In genomic region chr12:93740721-93741120, GRCh38 we compare ENCODE assay signal across 9 cellular contexts.
DNase-seq lines count a peak whose midpoint lies in the region; ATAC-seq and TF ChIP-seq lines count a peak whose summit lies in the region.
"Had no signal": no experiment of that assay in that cellular context is flagged by ENCODE, and none has a peak within 500 bp of the region (broad histone marks: within the 10 kb centered on the region; RNA-seq: fewer than 3 reads in every experiment).

No MANE protein-coding gene starts in this region.

- no peaks in the 10 kb centered on the region for H3K79me2 ChIP-seq in H9 (ENCODE audit: insufficient read depth, low read length)

- ATAC-seq in foreskin keratinocyte, result no peak
- ATAC-seq in GM19351 (IDR thresholded peaks at IDR 0.05; ENCODE audit: unreplicated experiment), result no peak

- H3K27ac ChIP-seq in H9 (ENCODE audit: insufficient read length, low read depth, low read length) (peak overlapping the region; percentile 75), skeletal muscle tissue (ENCODE audit: low read depth, low read length) (peak overlapping the region; percentile 79), foreskin keratinocyte (no peak overlapping the region)

- H3K4ac ChIP-seq in H9 (ENCODE audit: low read depth, low read length), result no peak overlapping the region

- no peaks in the 10 kb centered on the region for H3K27me3 ChIP-seq in H9 (ENCODE audit: insufficient read depth, low read length)
- H3K27me3 ChIP-seq in skeletal muscle tissue (ENCODE audit: control insufficient read depth in 3 of 3, insufficient read depth in 3 of 3, low read length in 3 of 3), result no peaks in the 10 kb centered on the region
- no peaks in the 10 kb centered on the region for H3K27me3 ChIP-seq in foreskin keratinocyte

- DNase-seq in H9 (no peak), OCI-M1 (lab: John Stamatoyannopoulos, UW) (peak; percentile 73), fibroblast of mammary gland (ENCODE audit: low read depth) (peak; percentile 58), NCI-H1930 (lab: John Stamatoyannopoulos, UW) (no peak), foreskin keratinocyte (no peak), NCI-H2196 treated with DMSO at 0.1 percent for 48 hours (lab: John Stamatoyannopoulos, UW; ENCODE audit: unreplicated experiment) (no peak)
- DNase-seq: NCI-H1694 had no signal

- peak overlapping the region; percentile 39 for H3T11ph ChIP-seq in H9 (ENCODE audit: low read length)

- H4K8ac ChIP-seq in H9 (replicated peaks; ENCODE audit: insufficient read length, low read depth, low read length), result no peak overlapping the region

- no peak overlapping the region for H3K23ac ChIP-seq in H9 (ENCODE audit: insufficient read length, low read depth, low read length)

- H2BK12ac ChIP-seq in H9 (ENCODE audit: insufficient read length, low read depth, low read length), result no peak overlapping the region

- no peak overlapping the region for H3K56ac ChIP-seq in H9 (ENCODE audit: insufficient read length, low read depth, low read length)

- no peaks in the 10 kb centered on the region for H3K36me3 Mint-ChIP-seq in H9 (ENCODE audit: insufficient read depth in 1 of 3, low read depth in 3 of 3)

- peak overlapping the region; percentile 16 for H3K4me3 ChIP-seq in fibroblast of mammary gland (ENCODE audit: control insufficient read depth, low read depth, low read length)
- peak overlapping the region in 1 of 3 donors; percentile 89 for H3K4me3 ChIP-seq in skeletal muscle tissue (ENCODE audit: low read length in 3 of 3)

- no peak overlapping the region for H3K18ac ChIP-seq in H9 (ENCODE audit: insufficient read length, low read depth, low read length)

- H2BK20ac ChIP-seq in H9 (ENCODE audit: low read depth, low read length, poor library complexity, severe bottlenecking), result no peak overlapping the region

- H3K79me1 ChIP-seq in H9 (ENCODE audit: insufficient read depth, low read depth, low read length, poor library complexity, severe bottlenecking), result no peaks in the 10 kb centered on the region

- no peaks in the 10 kb centered on the region; the same call in 1 of the 2 replicates for H3K27me3 Mint-ChIP-seq in H9 (ENCODE audit: low read depth)

- no peak overlapping the region for H2BK5ac ChIP-seq in H9 (ENCODE audit: insufficient read length, low read length)

- no CpG with 5 or more reads among the region's 3 CpGs for WGBS in H9 (ENCODE audit: extremely low coverage, insufficient read length, low lambda C conversion rate)

- H3K9me3 ChIP-seq in H9 (ENCODE audit: control insufficient read depth, low read depth, low read length), result no peaks in the 10 kb centered on the region
- no peaks in the 10 kb centered on the region for H3K9me3 ChIP-seq in skeletal muscle tissue (ENCODE audit: control insufficient read depth in 3 of 3, low read length in 3 of 3)

- H3K4me1 ChIP-seq in H9 (ENCODE audit: insufficient read depth, low read length), result no peaks in the 10 kb centered on the region
- peaks cover 14 to 23% (median 19%) of the 10 kb centered on the region in 3 donors for H3K4me1 ChIP-seq in skeletal muscle tissue (ENCODE audit: control insufficient read depth in 3 of 3, insufficient read depth in 3 of 3, low read length in 3 of 3)
- H3K4me1 ChIP-seq in foreskin keratinocyte, result peaks cover 22% of the 10 kb centered on the region

- H4K91ac ChIP-seq in H9 (ENCODE audit: insufficient read length, low read depth, low read length), result no peak overlapping the region

- H3K23me2 ChIP-seq in H9 (ENCODE audit: insufficient read length, low read depth, low read length, poor library complexity, severe bottlenecking), result peaks cover 7% of the 10 kb centered on the region

- no peak overlapping the region for H2BK120ac ChIP-seq in H9 (ENCODE audit: low read depth, low read length, poor library complexity, severe bottlenecking)

- H3K14ac ChIP-seq in H9 (ENCODE audit: insufficient read depth, low read length), result no peak overlapping the region

- no peaks in the 10 kb centered on the region for H3K36me3 ChIP-seq in skeletal muscle tissue (ENCODE audit: control insufficient read depth in 3 of 3, insufficient read depth in 3 of 3, low read length in 3 of 3)

- H3K9ac ChIP-seq in H9 (ENCODE audit: extremely low read depth, insufficient read length, low read length) (no peak overlapping the region), skeletal muscle tissue (ENCODE audit: low read depth in 1 of 3, low read length in 3 of 3) (peak overlapping the region in 1 of 3 donors; percentile 44)

- no peaks in the 10 kb centered on the region for H3K9me3 Mint-ChIP-seq in H9

- no peak overlapping the region for H4K5ac ChIP-seq in H9 (ENCODE audit: insufficient read length, low read depth, low read length)

- peak overlapping the region in 1 of 3 experiments; percentile 98; a peak in 3 of 7 replicates for H3K27ac Mint-ChIP-seq in H9

- no peaks in the 10 kb centered on the region for H4K20me1 ChIP-seq in H9 (ENCODE audit: control insufficient read depth, insufficient read depth, insufficient read length)

- H2AFZ ChIP-seq in H9 (ENCODE audit: low read length), result no peak overlapping the region

- TF ChIP-seq CTCF in H9 (conservative IDR thresholded peaks at IDR 0.05), result no peak
- TF ChIP-seq CTCF in fibroblast of mammary gland (conservative IDR thresholded peaks at IDR 0.05; ENCODE audit: control insufficient read depth, insufficient read depth, low read depth, low read length), result no peak
- TF ChIP-seq CTCF in foreskin keratinocyte (conservative IDR thresholded peaks at IDR 0.05), result no peak

- no peak overlapping the region for H2BK15ac ChIP-seq in H9 (ENCODE audit: low read depth, low read length)

- peak overlapping the region; percentile 52 to 74; a peak in 1 of 5 replicates for H3K4me3 Mint-ChIP-seq in H9

- no peak overlapping the region for H2AK5ac ChIP-seq in H9 (ENCODE audit: insufficient read length, low read length)

- peaks cover 59 to 61% of the 10 kb centered on the region in 2 experiments for H3K4me1 Mint-ChIP-seq in H9

- H3K4me2 ChIP-seq in H9 (ENCODE audit: insufficient read depth, insufficient read length, low read length), result no peak overlapping the region

Comparison
In these comparisons a context has a peak if more than half of its experiments do, and no peak if none do; other contexts are left out.
1. DNase-seq: peak in OCI-M1 (single experiment) and fibroblast of mammary gland (single experiment); none in H9 (single experiment), NCI-H1930 (0 of 2), foreskin keratinocyte (0 of 2) and NCI-H2196 treated with DMSO at 0.1 percent for 48 hours (single experiment).